In the genomic region with DNA sequence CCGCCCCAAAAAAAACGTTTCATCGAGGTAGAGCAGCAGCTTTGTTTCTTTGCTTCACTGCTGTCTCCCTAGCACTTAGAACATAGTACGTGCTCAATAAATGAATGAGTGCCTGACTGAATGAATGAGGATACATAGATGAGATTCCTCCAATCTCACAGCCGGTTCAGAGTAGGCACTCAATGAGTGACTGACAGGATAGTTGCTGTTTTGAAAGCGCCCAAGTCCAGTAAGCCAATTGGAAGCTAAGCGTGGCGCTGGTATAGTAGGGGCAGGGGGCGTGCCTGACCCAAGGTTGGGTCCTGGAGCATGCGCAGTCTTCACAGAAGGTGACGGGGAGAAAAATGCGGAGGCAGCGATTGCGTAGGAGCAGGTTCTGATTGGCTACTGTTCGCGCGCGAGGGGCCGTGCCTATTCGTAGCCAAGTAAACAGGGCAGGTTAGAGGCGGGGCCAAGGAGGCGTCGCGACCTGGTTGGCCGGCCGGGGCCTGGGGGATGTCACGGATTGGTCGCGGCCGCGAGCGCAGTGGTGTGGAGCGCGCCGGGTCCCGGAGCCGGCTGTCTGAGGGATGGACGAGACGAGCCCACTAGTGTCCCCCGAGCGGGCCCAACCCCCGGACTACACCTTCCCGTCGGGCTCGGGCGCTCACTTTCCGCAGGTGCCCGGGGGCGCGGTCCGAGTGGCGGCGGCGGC, we compare ENCODE assay signal across 8 cellular contexts. TPM values are rescaled to one million over a fixed set of nuclear protein-coding genes. Genes with fewer than 3 reads are reported as not detected.
DNase-seq lines count a peak whose midpoint lies in the region; ATAC-seq and TF ChIP-seq lines count a peak whose summit lies in the region.

Gene PI4K2A, plus strand, starts transcription at position 498 of the 694 bp plus-strand sequence. Its CDS starts 72 bp downstream, at position 570.

- H3K27me3 ChIP-seq in esophagus (ENCODE audit: control insufficient read depth in 1 of 2, insufficient read depth in 2 of 2, low read length in 2 of 2) (no peaks in the 10 kb centered on the region), mucosa of stomach (ENCODE audit: control insufficient read depth, insufficient read depth, low read length) (no peaks in the 10 kb centered on the region)

- H3K4me3 ChIP-seq in esophagus (ENCODE audit: low read depth in 1 of 2, low read length in 2 of 2) (peak within 1 kb of the TSS; percentile 82 to 93), mucosa of stomach (ENCODE audit: low read length) (peak within 1 kb of the TSS; percentile 42)

- peak; percentile 86 for DNase-seq in DMS79 (lab: John Stamatoyannopoulos, UW)
- DNase-seq in KG1 (lab: John Stamatoyannopoulos, UW): peak; percentile 96
- peak; percentile 96 for DNase-seq in activated T-cell treated with anti-CD3 and anti-CD28 coated beads, Interleukin-2, amount 50 U/mL, for 1 hour
- peak; percentile 99 for DNase-seq in stimulated activated CD8-positive, alpha-beta memory T cell treated with anti-CD3 and anti-CD28 coated beads, Interleukin-4, amount 100 ng/mL, for 48 hours

- peaks cover 0 to 2% of the 10 kb centered on the region in 2 donors for H3K9me3 ChIP-seq in esophagus (ENCODE audit: control insufficient read depth in 2 of 2, insufficient read depth in 1 of 2, low read depth in 1 of 2, low read length in 1 of 2)
- H3K9me3 ChIP-seq in mucosa of stomach (ENCODE audit: control insufficient read depth, low read length): no peaks in the 10 kb centered on the region

- peaks cover 0 to 2% of the 10 kb centered on the region in 2 donors for H3K36me3 ChIP-seq in esophagus (ENCODE audit: control insufficient read depth in 2 of 2, insufficient read depth in 2 of 2, low read length in 1 of 2)
- H3K36me3 ChIP-seq in mucosa of stomach (ENCODE audit: control insufficient read depth, insufficient read depth, low read length): no peaks in the 10 kb centered on the region

- peak within 1 kb of the TSS; percentile 87 for H3K9ac ChIP-seq in mucosa of stomach (ENCODE audit: low read length)

- H3K27ac ChIP-seq in esophagus (ENCODE audit: low read depth in 2 of 2, low read length in 1 of 2): peak within 1 kb of the TSS; percentile 73 to 94

- ATAC-seq in GM21737 (IDR thresholded peaks at IDR 0.05; ENCODE audit: unreplicated experiment): peak; percentile 95

- H3K4me1 ChIP-seq in esophagus (ENCODE audit: control insufficient read depth in 2 of 2, insufficient read depth in 2 of 2, low read length in 1 of 2): no peaks in the 10 kb centered on the region
- H3K4me1 ChIP-seq in mucosa of stomach (ENCODE audit: control insufficient read depth, insufficient read depth, low read length): no peaks in the 10 kb centered on the region

- WGBS in esophagus, 2 donors: 2% methylated on average over 34 to 54 of the region's 54 CpGs

TF ChIP-seq in PFSK-1, 5 proteins besides CTCF, POLR2A, EP300 and RAD21:
- TF ChIP-seq SIN3A (IDR thresholded peaks at IDR 0.05; ENCODE audit: borderline replicate concordance, insufficient read depth, low read length) (peak; percentile 49; the same call in 1 of the 2 replicates), POLR2AphosphoS5 (IDR thresholded peaks at IDR 0.05; ENCODE audit: low read depth, low read length) (0 out of 2 replicates have a peak, but pooled peaks have one; percentile 54), FOXP2 (optimal IDR thresholded peaks at IDR 0.05; ENCODE audit: borderline replicate concordance, extremely low read depth, extremely low read length, insufficient read depth) (peak; percentile 99), TAF1 (IDR thresholded peaks at IDR 0.05; ENCODE audit: borderline replicate concordance, insufficient read depth, low read length) (peak; percentile 66; the same call in 1 of the 2 replicates)
- TF ChIP-seq, protein P1, sequence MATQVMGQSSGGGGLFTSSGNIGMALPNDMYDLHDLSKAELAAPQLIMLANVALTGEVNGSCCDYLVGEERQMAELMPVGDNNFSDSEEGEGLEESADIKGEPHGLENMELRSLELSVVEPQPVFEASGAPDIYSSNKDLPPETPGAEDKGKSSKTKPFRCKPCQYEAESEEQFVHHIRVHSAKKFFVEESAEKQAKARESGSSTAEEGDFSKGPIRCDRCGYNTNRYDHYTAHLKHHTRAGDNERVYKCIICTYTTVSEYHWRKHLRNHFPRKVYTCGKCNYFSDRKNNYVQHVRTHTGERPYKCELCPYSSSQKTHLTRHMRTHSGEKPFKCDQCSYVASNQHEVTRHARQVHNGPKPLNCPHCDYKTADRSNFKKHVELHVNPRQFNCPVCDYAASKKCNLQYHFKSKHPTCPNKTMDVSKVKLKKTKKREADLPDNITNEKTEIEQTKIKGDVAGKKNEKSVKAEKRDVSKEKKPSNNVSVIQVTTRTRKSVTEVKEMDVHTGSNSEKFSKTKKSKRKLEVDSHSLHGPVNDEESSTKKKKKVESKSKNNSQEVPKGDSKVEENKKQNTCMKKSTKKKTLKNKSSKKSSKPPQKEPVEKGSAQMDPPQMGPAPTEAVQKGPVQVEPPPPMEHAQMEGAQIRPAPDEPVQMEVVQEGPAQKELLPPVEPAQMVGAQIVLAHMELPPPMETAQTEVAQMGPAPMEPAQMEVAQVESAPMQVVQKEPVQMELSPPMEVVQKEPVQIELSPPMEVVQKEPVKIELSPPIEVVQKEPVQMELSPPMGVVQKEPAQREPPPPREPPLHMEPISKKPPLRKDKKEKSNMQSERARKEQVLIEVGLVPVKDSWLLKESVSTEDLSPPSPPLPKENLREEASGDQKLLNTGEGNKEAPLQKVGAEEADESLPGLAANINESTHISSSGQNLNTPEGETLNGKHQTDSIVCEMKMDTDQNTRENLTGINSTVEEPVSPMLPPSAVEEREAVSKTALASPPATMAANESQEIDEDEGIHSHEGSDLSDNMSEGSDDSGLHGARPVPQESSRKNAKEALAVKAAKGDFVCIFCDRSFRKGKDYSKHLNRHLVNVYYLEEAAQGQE (IDR thresholded peaks at IDR 0.05; ENCODE audit: insufficient read depth in 1 of 2, low read depth in 2 of 2, low read length in 2 of 2): 0 out of 4 replicates have a peak, but pooled peaks of 1 of the 2 experiments have one; percentile 16

RNA-seq across cellular contexts. Expression of gene PI4K2A, which starts in this region (rescaled TPM):
- polyA plus RNA-seq in PFSK-1 (2012; ENCODE audit: insufficient read length, low read depth): 29.2 TPM
- polyA plus RNA-seq in esophagus: 10 to 100 TPM; 11.5 to 19.9 TPM

Comparison
In these comparisons a context has a peak if more than half of its experiments do, and no peak if none do; other contexts are left out.
1. Peak in every context shown above with its lines: DNase-seq, ATAC-seq, H3K4me3 ChIP-seq and H3K27ac ChIP-seq.